In genomic region chr22:22042009-22042408, GRCh38 we compare ENCODE assay signal across 21 cellular contexts. TPM values are rescaled to one million over a fixed set of nuclear protein-coding genes. Genes with fewer than 3 reads are reported as not detected.
DNase-seq lines count a peak whose midpoint lies in the region; ATAC-seq, FAIRE-seq and TF ChIP-seq lines count a peak whose summit lies in the region.
"Had no signal": no experiment of that assay in that cellular context is flagged by ENCODE, and none has a peak within 500 bp of the region (broad histone marks: within the 10 kb centered on the region; RNA-seq: fewer than 3 reads in every experiment).

No MANE protein-coding gene starts in this region.

- DNase-seq in GM19239 (ENCODE audit: insufficient read length, low spot score): no peak
- DNase-seq in GM12878 (ENCODE audit: low read depth, low spot score): peak; percentile 55
- no peak for DNase-seq in SJCRH30
- DNase-seq in BE2C: no peak
- no peak for DNase-seq in cerebellar cortex (ENCODE audit: low spot score)
- DNase-seq: ACHN; AML-193; Calu3; CD4-positive, alpha-beta T cell; DMS79; NCI-H1092; NCI-H146; NCI-H2081; NCI-H510A; NCI-H82; SIG-M5; T-helper 17 cell had no signal

- no peak for TF ChIP-seq POLR2A in GM12878 (IDR thresholded peaks at IDR 0.05; ENCODE audit: low read depth, low read length)

- TF ChIP-seq EP300 in GM12878 (IDR thresholded peaks at IDR 0.05; ENCODE audit: borderline replicate concordance in 1 of 2, control insufficient read depth in 1 of 2, low read depth in 2 of 2, low read length in 2 of 2): peak in 1 of 2 experiments; percentile 33; a peak in 1 of 4 replicates

- no peak for TF ChIP-seq RAD21 in GM12878 (IDR thresholded peaks at IDR 0.05; ENCODE audit: insufficient read depth, low read depth, low read length)

- H3K9me2 ChIP-seq in DOHH2 (replicated peaks; ENCODE audit: control insufficient read depth, low read length): no peaks in the 10 kb centered on the region

- H3K27me3 ChIP-seq in DOHH2 (ENCODE audit: control insufficient read depth, low read length): no peaks in the 10 kb centered on the region
- H3K27me3 ChIP-seq in OCI-LY3 (ENCODE audit: low read depth, low read length): no peaks in the 10 kb centered on the region
- no peaks in the 10 kb centered on the region for H3K27me3 ChIP-seq in GM12878 (replicated peaks in 1 of 2; ENCODE audit: control insufficient read depth in 2 of 2, insufficient read depth in 2 of 2, low read length in 1 of 2)
- peaks cover 14% of the 10 kb centered on the region for H3K27me3 ChIP-seq in SJCRH30
- H3K27me3 ChIP-seq in BE2C: peaks cover 29% of the 10 kb centered on the region

- H3K79me2 ChIP-seq in DOHH2 (ENCODE audit: control insufficient read depth, low read length) (peaks cover 85% of the 10 kb centered on the region), OCI-LY3 (ENCODE audit: low read length) (no peaks in the 10 kb centered on the region), GM12878 (ENCODE audit: control insufficient read depth, insufficient read depth, low read length) (no peaks in the 10 kb centered on the region; the same call in 1 of the 2 replicates)

- H3K4me2 ChIP-seq in DOHH2 (ENCODE audit: low read length) (peak overlapping the region; percentile 81), OCI-LY3 (ENCODE audit: low read length) (peak overlapping the region; percentile 28), GM12878 (ENCODE audit: control insufficient read depth, insufficient read depth) (peak overlapping the region; percentile 64; the same call in 1 of the 2 replicates)

- peak overlapping the region; percentile 87 for H3K27ac ChIP-seq in DOHH2 (ENCODE audit: low read depth, low read length)
- H3K27ac ChIP-seq in OCI-LY3 (ENCODE audit: low read length): peak overlapping the region; percentile 10; the same call in 1 of the 2 replicates
- H3K27ac ChIP-seq in GM12878 (ENCODE audit: control insufficient read depth, insufficient read depth): no peak overlapping the region
- no peak overlapping the region for H3K27ac ChIP-seq in SJCRH30

- H3K36me3 ChIP-seq in DOHH2 (ENCODE audit: control insufficient read depth, low read length) (peaks cover 49% of the 10 kb centered on the region), OCI-LY3 (replicated peaks; ENCODE audit: low read depth, low read length) (no peaks in the 10 kb centered on the region), GM12878 (ENCODE audit: control insufficient read depth in 2 of 2, insufficient read depth in 2 of 2, low read length in 1 of 2) (no peaks in the 10 kb centered on the region), SJCRH30 (no peaks in the 10 kb centered on the region), BE2C (no peaks in the 10 kb centered on the region)

- SMC1A ChIA-PET in GM12878 (lab: Charles Lee; ENCODE audit: uncharacterized antibody, unreplicated experiment): interaction anchor here (0.5 to 7.5 kb wide), 18 partner anchors 10 to 1105 kb away, joined by 3 to 174 read pairs (median 6); partner anchors contain the start of gene TOP3B

- peaks cover 36% of the 10 kb centered on the region for H3F3A ChIP-seq in DOHH2 (ENCODE audit: control insufficient read depth, insufficient read depth)

- intact Hi-C loops in GM12878 (cut with micrococcal nuclease; ENCODE audit: unreplicated experiment): no loop called here

- no peaks in the 10 kb centered on the region; the same call in 1 of the 2 replicates for H3K9me3 ChIP-seq in DOHH2 (ENCODE audit: control insufficient read depth, insufficient read depth, low read length)
- no peaks in the 10 kb centered on the region for H3K9me3 ChIP-seq in OCI-LY3 (ENCODE audit: insufficient read depth, low read length)
- no peaks in the 10 kb centered on the region for H3K9me3 ChIP-seq in GM12878 (replicated peaks; ENCODE audit: control insufficient read depth, insufficient read depth, low read length)
- no peaks in the 10 kb centered on the region for H3K9me3 ChIP-seq in SJCRH30 (replicated peaks)
- H3K9me3 ChIP-seq in BE2C: no peaks in the 10 kb centered on the region; the same call in 1 of the 2 replicates

- H4K20me1 ChIP-seq in DOHH2 (ENCODE audit: control insufficient read depth, insufficient read depth, low read depth, low read length) (no peaks in the 10 kb centered on the region), OCI-LY3 (ENCODE audit: insufficient read depth, low read length) (no peaks in the 10 kb centered on the region), GM12878 (ENCODE audit: control insufficient read depth, insufficient read depth) (no peaks in the 10 kb centered on the region)

- H2AFZ ChIP-seq in OCI-LY3 (ENCODE audit: low read depth, low read length): peak overlapping the region; percentile 33; the same call in 1 of the 2 replicates
- H2AFZ ChIP-seq in GM12878 (ENCODE audit: control insufficient read depth, low read depth, low read length): peak overlapping the region; percentile 19

- H3K4me1 ChIP-seq in DOHH2 (ENCODE audit: control insufficient read depth, low read length): peaks cover 98% of the 10 kb centered on the region
- H3K4me1 ChIP-seq in OCI-LY3 (ENCODE audit: low read length): peaks cover 46% of the 10 kb centered on the region
- peaks cover 18% of the 10 kb centered on the region for H3K4me1 ChIP-seq in GM12878 (ENCODE audit: control insufficient read depth, insufficient read depth, low read length)
- no peaks in the 10 kb centered on the region for H3K4me1 ChIP-seq in SJCRH30
- H3K4me1 ChIP-seq in BE2C: no peaks in the 10 kb centered on the region

- 0% methylated on average over 1 of the region's 1 CpG for WGBS in GM12878 (ENCODE audit: insufficient coverage, insufficient replicate concordance, low lambda C conversion rate, missing lambda C conversion rate)

- H3K9ac ChIP-seq in OCI-LY3 (ENCODE audit: low read length) (no peak overlapping the region), GM12878 (ENCODE audit: control insufficient read depth, insufficient read depth, low read length) (no peak overlapping the region)

- RAD21 ChIA-PET in GM12878 (lab: Charles Lee; ENCODE audit: unreplicated experiment): interaction anchor here (0.9 to 8.6 kb wide), 16 partner anchors 12 to 914 kb away, joined by 3 to 229 read pairs (median 12); no protein-coding TSS in a partner anchor

- POLR2A ChIA-PET in GM12878 (lab: Charles Lee): interaction anchor here (0.5 to 7.3 kb wide), 11 partner anchors 9 to 1757 kb away, joined by 3 to 141 read pairs (median 9); partner anchors contain the start of gene TOP3B

- TF ChIP-seq CTCF in DOHH2 (IDR thresholded peaks at IDR 0.05; ENCODE audit: low read depth, low read length, poor library complexity, severe bottlenecking) (no peak), OCI-LY3 (IDR thresholded peaks at IDR 0.05; ENCODE audit: low read depth, low read length) (no peak), GM12878 (IDR thresholded peaks at IDR 0.05 in 2 of 3, conservative IDR thresholded peaks at IDR 0.05 in 1 of 3; ENCODE audit: control insufficient read depth in 2 of 3, extremely low read depth in 1 of 3, insufficient read depth in 1 of 3, low read depth in 3 of 3, low read length in 3 of 3) (no peak), BE2C (IDR thresholded peaks at IDR 0.05; ENCODE audit: low read depth, low read length) (no peak)

- FAIRE-seq in GM19239 (lab: Jason Lieb, UNC): peak; percentile 4
- no peak for FAIRE-seq in GM12878 (lab: Jason Lieb, UNC)
- FAIRE-seq: H54 had no signal

- CTCF ChIA-PET in GM12878 (lab: Yijun Ruan, JAX): interaction anchor here (0.6 to 6.5 kb wide), 20 partner anchors 10 to 912 kb away, joined by 3 to 156 read pairs (median 4); no protein-coding TSS in a partner anchor

- H3K4me3 ChIP-seq in DOHH2 (ENCODE audit: low read length): peak overlapping the region; percentile 87
- H3K4me3 ChIP-seq in OCI-LY3 (ENCODE audit: low read length): no peak overlapping the region
- peak overlapping the region; percentile 21; the same call in 1 of the 2 replicates for H3K4me3 ChIP-seq in GM12878
- H3K4me3 ChIP-seq in SJCRH30: no peak overlapping the region
- no peak overlapping the region for H3K4me3 ChIP-seq in BE2C (ENCODE audit: low read depth, low read length)

- BruUV-seq in GM12878 (replicated peaks; lab: Mats Ljungman, UMichigan): no TSS peak

- ATAC-seq in GM12878 (peak; percentile 45), GM19023 (IDR thresholded peaks at IDR 0.05; ENCODE audit: unreplicated experiment) (no peak)
- ATAC-seq: T-helper 17 cell had no signal

- in situ Hi-C loops in GM12878 (cut with MboI): no loop called here

TF ChIP-seq in GM12878, 131 proteins besides CTCF, POLR2A, EP300 and RAD21 (continues in another document):
- TF ChIP-seq RELB (IDR thresholded peaks at IDR 0.05; ENCODE audit: low read depth): peak; percentile 75
- TF ChIP-seq MEF2B (IDR thresholded peaks at IDR 0.05; ENCODE audit: partially characterized antibody, poor library complexity, severe bottlenecking): peak; percentile 14

RNA-seq across cellular contexts. Expression of gene TOP3B, which starts 59.4 kb away (rescaled TPM):
- total RNA-seq in GM12878 (2013; cell fraction: nucleolus; rRNA removed): 173 TPM in 2 replicates
- total RNA-seq in GM12878 (2014; rRNA removed) (43.5 and 47.3 TPM in 2 replicates), GM12878 (2014; rRNA removed; fragmentation: Illumina TruSeq; extraction: Trizol) (19.9 and 22.1 TPM in 2 replicates), GM12878 (2021) (41.9 and 47.1 TPM in 2 replicates)
- 7.4 TPM for polyA plus RNA-seq in GM12878 (2011; ENCODE audit: low read depth)
- polyA plus RNA-seq in GM12878 (2011; rRNA removed) (7.4 and 12.4 TPM in 2 replicates), GM12878 (2014; fragmentation: Illumina TruSeq; extraction: Trizol) (12.8 and 29.6 TPM in 2 replicates), GM12878 (2014; fragmentation: Nextera tagmentation; extraction: Ambion mirVana) (1 to 10 TPM in 1 of 2 experiments, under 1 TPM in 1; 0.60 to 1.6 TPM), GM12878 (2014; rRNA removed) (40.9 and 47.9 TPM in 2 replicates), GM12878 (2016; fragmentation: Nextera tagmentation; extraction: Ambion mirVana) (10 to 100 TPM; 37.8 to 45.2 TPM)
- polyA plus RNA-seq in GM12878 (2011; cell fraction: cytosol; rRNA removed): 15.5 and 17.6 TPM in 2 replicates
- polyA plus RNA-seq in GM12878 (2011; cell fraction: nucleus; rRNA removed): 137 and 161 TPM in 2 replicates
- 16.8 and 19.0 TPM in 2 replicates for polyA plus RNA-seq in GM12878 (2012)
- 17.1 and 23.3 TPM in 2 replicates for polyA minus RNA-seq in GM12878 (2011; rRNA and poly(A)+ RNA removed)
- polyA minus RNA-seq in GM12878 (2011; cell fraction: cytosol; rRNA and poly(A)+ RNA removed): 6.9 and 8.7 TPM in 2 replicates
- polyA minus RNA-seq in GM12878 (2011; cell fraction: nucleus; rRNA and poly(A)+ RNA removed): 31.7 and 48.4 TPM in 2 replicates
- total RNA-seq in SJCRH30 (2014; rRNA removed; shearing (Covaris generic)): 28.5 and 33.8 TPM in 2 replicates
- polyA plus RNA-seq in BE2C (2012; ENCODE audit: insufficient read depth, insufficient read length, low read depth): 50.9 TPM

Comparison
In these comparisons a context has a peak if more than half of its experiments do, and no peak if none do; other contexts are left out.
1. H3K27ac ChIP-seq: peak in DOHH2 (single experiment) and OCI-LY3 (single experiment); none in GM12878 (single experiment) and SJCRH30 (single experiment).
2. H3K4me2 ChIP-seq: peak in every context shown above with its lines; median percentile 81 in DOHH2; 64 in GM12878; 28 in OCI-LY3.
3. H3K4me3 ChIP-seq: peak in DOHH2 (single experiment) and GM12878 (single experiment); none in OCI-LY3 (single experiment), SJCRH30 (single experiment) and BE2C (single experiment).